ENCODE assay signal across 6 cellular contexts in the genomic region with DNA sequence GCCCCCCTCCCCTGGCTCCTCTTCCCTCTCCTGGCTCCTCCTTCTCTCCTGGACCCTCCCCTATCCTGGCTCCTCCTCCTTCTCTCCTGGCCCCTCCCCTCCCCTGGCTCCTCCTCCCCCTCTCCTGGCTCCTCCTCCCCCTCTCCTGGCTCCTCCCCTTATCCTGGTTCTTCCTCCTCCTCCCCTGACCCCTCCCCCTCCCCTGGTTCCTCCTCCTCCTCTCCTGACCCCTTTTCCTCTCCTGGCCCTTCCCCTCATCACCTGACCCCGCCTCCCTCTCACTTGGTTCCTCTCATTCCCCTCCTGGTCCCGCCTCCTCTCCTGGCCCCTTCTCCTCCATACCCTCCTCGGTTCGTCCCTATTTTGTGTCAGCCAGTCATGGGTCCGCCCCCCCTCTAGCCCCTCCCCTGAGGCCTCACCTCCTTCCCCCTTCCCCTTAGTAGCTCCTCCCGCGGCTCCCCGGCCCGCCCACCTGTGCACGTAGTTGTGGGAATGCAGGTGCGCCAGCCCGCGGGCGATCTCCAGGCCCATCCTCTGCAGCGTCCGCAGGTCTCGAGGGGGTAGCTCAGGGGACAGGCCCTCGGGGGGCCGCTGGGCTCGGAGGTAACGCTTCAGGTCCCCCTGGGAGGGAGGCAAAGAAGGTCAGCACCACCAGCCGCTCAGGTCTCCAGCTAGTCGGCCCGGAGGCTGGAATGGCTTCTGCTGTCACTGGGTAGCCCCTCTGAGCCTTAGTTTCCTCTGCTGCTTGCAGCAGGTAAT. TPM values are rescaled to one million over a fixed set of nuclear protein-coding genes. Genes with fewer than 3 reads are reported as not detected.
A peak's percentile ranks its signal among the peaks of the same experiment; 100 is the strongest.
DNase-seq lines count a peak whose midpoint lies in the region; ATAC-seq lines count a peak whose summit lies in the region.

No MANE protein-coding gene starts in this region.

- peak overlapping the region; percentile 59 to 95 (median 79) for H3K27ac Mint-ChIP-seq in naive thymus-derived CD4-positive, alpha-beta T cell

- ATAC-seq in HG02798 (IDR thresholded peaks at IDR 0.05; ENCODE audit: poor library complexity, unreplicated experiment) = peak; percentile 46
- ATAC-seq in naive thymus-derived CD4-positive, alpha-beta T cell = peak; percentile 83
- no peak for ATAC-seq in GM18858 (IDR thresholded peaks at IDR 0.05; ENCODE audit: unreplicated experiment)
- no peak for ATAC-seq in GM21717 (IDR thresholded peaks at IDR 0.05; ENCODE audit: unreplicated experiment)

- H3K4me1 ChIP-seq in naive thymus-derived CD4-positive, alpha-beta T cell (ENCODE audit: control insufficient read depth in 2 of 2, insufficient read depth in 2 of 2, low read length in 2 of 2) = peaks cover 0 to 15% of the 10 kb centered on the region in 2 donors

- H3K9me3 Mint-ChIP-seq in naive thymus-derived CD4-positive, alpha-beta T cell = peaks cover 0 to 1% (median 0%) of the 10 kb centered on the region in 11 donors

- CTCF ChIA-PET in naive thymus-derived CD4-positive, alpha-beta T cell (lab: Charles Lee) = interaction anchor here (0.5 to 1.2 kb wide), 5 partner anchors 9 to 105 kb away, joined by 3 to 8 read pairs (median 4); no protein-coding TSS in a partner anchor

- H3K4me3 Mint-ChIP-seq in naive thymus-derived CD4-positive, alpha-beta T cell = peak overlapping the region; percentile 36 to 86 (median 78)

- peak; percentile 70 for DNase-seq in OCI-M2 (lab: John Stamatoyannopoulos, UW; ENCODE audit: unreplicated experiment)
- DNase-seq in activated naive CD8-positive, alpha-beta T cell treated with anti-CD3 and anti-CD28 coated beads, Interleukin-2, amount 50 U/mL, for 16 hours (ENCODE audit: low read depth, low spot score) = peak; percentile 31
- DNase-seq in naive thymus-derived CD4-positive, alpha-beta T cell = peak; percentile 52 to 89 (median 83)

- no peaks in the 10 kb centered on the region for H3K27me3 ChIP-seq in naive thymus-derived CD4-positive, alpha-beta T cell (ENCODE audit: control insufficient read depth in 2 of 2, insufficient read depth in 2 of 2, low read length in 2 of 2)

- peaks cover 0 to 4% (median 0%) of the 10 kb centered on the region in 5 donors for H3K36me3 Mint-ChIP-seq in naive thymus-derived CD4-positive, alpha-beta T cell

- H3K36me3 ChIP-seq in naive thymus-derived CD4-positive, alpha-beta T cell (ENCODE audit: control insufficient read depth in 2 of 3, insufficient read depth in 3 of 3, low read length in 3 of 3) = no peaks in the 10 kb centered on the region

- intact Hi-C loops in naive thymus-derived CD4-positive, alpha-beta T cell (cut with micrococcal nuclease) = loop anchor here (1.0 kb wide), 2 partner anchors 8 to 9 kb away; no protein-coding TSS in a partner anchor

- peak overlapping the region; percentile 60 for H3K27ac ChIP-seq in naive thymus-derived CD4-positive, alpha-beta T cell (ENCODE audit: low read depth, low read length)

- H3K4me1 Mint-ChIP-seq in naive thymus-derived CD4-positive, alpha-beta T cell = peaks cover 0 to 26% (median 19%) of the 10 kb centered on the region in 7 donors

- no peaks in the 10 kb centered on the region for H3K9me3 ChIP-seq in naive thymus-derived CD4-positive, alpha-beta T cell (ENCODE audit: control insufficient read depth in 2 of 3, low read length in 3 of 3)

- peak overlapping the region; percentile 37 for H3K4me3 ChIP-seq in naive thymus-derived CD4-positive, alpha-beta T cell (ENCODE audit: low read length)

- peaks cover 0 to 5% (median 0%) of the 10 kb centered on the region in 5 donors for H3K27me3 Mint-ChIP-seq in naive thymus-derived CD4-positive, alpha-beta T cell

- POLR2A ChIA-PET in naive thymus-derived CD4-positive, alpha-beta T cell (lab: Charles Lee) = interaction anchor here (0.6 to 1.2 kb wide), 6 partner anchors 9 to 918 kb away, joined by 3 to 5 read pairs (median 4); a partner anchor contains a TSS

RNA-seq across cellular contexts. Expression of a gene that starts 9.5 kb away (rescaled TPM):
- 10 to 100 TPM in 4 of 5 experiments, 1 to 10 TPM in 1; 5.3 to 21.4 (median 19.2) TPM for total RNA-seq in naive thymus-derived CD4-positive, alpha-beta T cell
- polyA plus RNA-seq in naive thymus-derived CD4-positive, alpha-beta T cell = under 1 TPM in 1 of 2 donors, not detected in 1; 0.03 TPM

RNA-seq across cellular contexts. Expression of a gene that starts 33.0 kb away (rescaled TPM):
- total RNA-seq in naive thymus-derived CD4-positive, alpha-beta T cell = 10 to 100 TPM; 41.0 to 82.1 (median 54.9) TPM
- polyA plus RNA-seq in naive thymus-derived CD4-positive, alpha-beta T cell = 10 to 100 TPM; 23.6 to 37.3 TPM

RNA-seq across cellular contexts. Expression of a gene that starts 46.8 kb away (rescaled TPM):
- total RNA-seq in naive thymus-derived CD4-positive, alpha-beta T cell = 1 to 10 TPM; 1.5 to 3.9 (median 2.4) TPM
- polyA plus RNA-seq in naive thymus-derived CD4-positive, alpha-beta T cell = under 1 TPM; 0.05 to 0.21 TPM

RNA-seq across cellular contexts. Expression of a gene that starts 49.8 kb away (rescaled TPM):
- not detected for total RNA-seq in naive thymus-derived CD4-positive, alpha-beta T cell
- under 1 TPM in 1 of 2 donors, not detected in 1; 0.41 TPM for polyA plus RNA-seq in naive thymus-derived CD4-positive, alpha-beta T cell

RNA-seq across cellular contexts. Expression of a gene that starts 56.4 kb away (rescaled TPM):
- 10 to 100 TPM; 26.1 to 45.8 (median 36.3) TPM for total RNA-seq in naive thymus-derived CD4-positive, alpha-beta T cell
- polyA plus RNA-seq in naive thymus-derived CD4-positive, alpha-beta T cell = 10 to 100 TPM; 42.8 to 51.6 TPM

Comparison
In these comparisons a context has a peak if more than half of its experiments do, and no peak if none do; other contexts are left out.
1. ATAC-seq: peak in HG02798 (single experiment) and naive thymus-derived CD4-positive, alpha-beta T cell (single experiment); none in GM18858 (single experiment) and GM21717 (single experiment).
2. DNase-seq: peak in every context shown above with its lines; median percentile 83 in naive thymus-derived CD4-positive, alpha-beta T cell; 70 in OCI-M2; 31 in activated naive CD8-positive, alpha-beta T cell treated with anti-CD3 and anti-CD28 coated beads, Interleukin-2, amount 50 U/mL, for 16 hours.